Comparison of ENCODE assay signal across 14 cellular contexts in the genomic region with DNA sequence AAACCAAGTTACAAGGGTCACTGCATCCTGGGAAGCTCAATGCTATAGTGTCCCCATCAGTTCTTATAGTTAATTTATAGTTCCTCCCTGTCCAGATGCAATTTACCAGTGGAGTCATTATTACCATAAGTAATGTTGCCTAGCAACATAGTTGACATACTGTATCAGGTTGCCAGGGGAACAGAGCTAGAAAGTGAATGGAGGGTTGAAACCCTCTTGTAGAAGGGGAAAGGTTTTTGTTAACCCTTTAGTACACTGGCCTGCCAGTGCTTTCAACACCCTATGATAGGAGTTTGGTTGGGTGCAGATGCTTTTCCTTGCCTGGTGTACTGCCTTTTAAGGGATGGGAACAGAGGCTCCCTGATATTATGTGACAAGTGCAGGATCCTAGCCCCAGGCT. TPM values are rescaled to one million over a fixed set of nuclear protein-coding genes. Genes with fewer than 3 reads are reported as not detected.
DNase-seq lines count a peak whose midpoint lies in the region; ATAC-seq and TF ChIP-seq lines count a peak whose summit lies in the region.
"Had no signal": no experiment of that assay in that cellular context is flagged by ENCODE, and none has a peak within 500 bp of the region (broad histone marks: within the 10 kb centered on the region; RNA-seq: fewer than 3 reads in every experiment).

No MANE protein-coding gene starts in this region.

- H3K4me3 Mint-ChIP-seq in glutamatergic neuron (ENCODE audit: unreplicated experiment): no peak overlapping the region
- H3K4me3 Mint-ChIP-seq: CD4-positive, alpha-beta T cell had no signal

- H3K4me1 Mint-ChIP-seq in glutamatergic neuron (ENCODE audit: low read depth, unreplicated experiment): peaks cover 3% of the 10 kb centered on the region

- no peak overlapping the region for H3K27ac Mint-ChIP-seq in glutamatergic neuron (ENCODE audit: unreplicated experiment)
- H3K27ac Mint-ChIP-seq: CD4-positive, alpha-beta T cell had no signal

- ATAC-seq in HG03342 (IDR thresholded peaks at IDR 0.05; ENCODE audit: unreplicated experiment): no peak
- no peak for ATAC-seq in GM19324 (IDR thresholded peaks at IDR 0.05; ENCODE audit: low FRiP score, unreplicated experiment)
- ATAC-seq: upper lobe of right lung had no signal

- H3K36me3 Mint-ChIP-seq in glutamatergic neuron (ENCODE audit: unreplicated experiment): no peaks in the 10 kb centered on the region

- peaks cover 8% of the 10 kb centered on the region for H3K27me3 Mint-ChIP-seq in glutamatergic neuron (ENCODE audit: unreplicated experiment)
- H3K27me3 Mint-ChIP-seq: CD4-positive, alpha-beta T cell had no signal

- peaks cover 9% of the 10 kb centered on the region for H3K9me3 Mint-ChIP-seq in glutamatergic neuron (ENCODE audit: unreplicated experiment)
- H3K9me3 Mint-ChIP-seq: CD4-positive, alpha-beta T cell had no signal

- no peak for TF ChIP-seq CTCF in glutamatergic neuron (IDR thresholded peaks at IDR 0.05; ENCODE audit: partially characterized antibody, unreplicated experiment)

- DNase-seq in DMS153 (lab: John Stamatoyannopoulos, UW) (peak; percentile 76), HT-29 (ENCODE audit: low spot score) (peak; percentile 32), NCI-H524 treated with DMSO at 0.1 percent for 48 hours (lab: John Stamatoyannopoulos, UW) (peak; percentile 17), glomerular visceral epithelial cell (ENCODE audit: extremely low spot score) (peak; percentile 4), glutamatergic neuron (no peak), cortex of kidney (lab: John Stamatoyannopoulos, UW) (no peak)
- DNase-seq: activated CD4-positive, alpha-beta T cell treated with anti-CD3 and anti-CD28 coated beads, Interleukin-2, amount 50 U/mL, for 1 hour; activated naive CD4-positive, alpha-beta T cell treated with Interleukin-2 at 50 U/mL for 16 hours; CD4-positive, alpha-beta T cell; NCI-H1694; upper lobe of right lung had no signal

RNA-seq across cellular contexts. Expression of gene TTC4, which starts 34.3 kb away (rescaled TPM):
- 11.6 and 12.6 TPM in 2 replicates for total RNA-seq in HT-29 (2014; rRNA removed; shearing (Covaris generic))
- 14.3 TPM for total RNA-seq in glutamatergic neuron (ENCODE audit: unreplicated experiment)

RNA-seq across cellular contexts. Expression of gene MROH7, which starts 39.8 kb away (rescaled TPM):
- total RNA-seq in HT-29 (2014; rRNA removed; shearing (Covaris generic)): 0.15 and 0.23 TPM in 2 replicates
- total RNA-seq in glutamatergic neuron (ENCODE audit: unreplicated experiment): not detected

RNA-seq across cellular contexts. Expression of gene FAM151A, which starts 58.1 kb away (rescaled TPM):
- total RNA-seq in HT-29 (2014; rRNA removed; shearing (Covaris generic)): not detected in 2 replicates
- not detected for total RNA-seq in glutamatergic neuron (ENCODE audit: unreplicated experiment)
- total RNA-seq: CD4-positive, alpha-beta T cell; lung; upper lobe of right lung had no signal

Comparison
In these comparisons a context has a peak if more than half of its experiments do, and no peak if none do; other contexts are left out.
1. DNase-seq: peak in DMS153 (single experiment), HT-29 (single experiment), NCI-H524 treated with DMSO at 0.1 percent for 48 hours (single experiment) and glomerular visceral epithelial cell (single experiment); none in glutamatergic neuron (single experiment) and cortex of kidney (single experiment).